ENCODE assay signal across 29 cellular contexts in the genomic region with DNA sequence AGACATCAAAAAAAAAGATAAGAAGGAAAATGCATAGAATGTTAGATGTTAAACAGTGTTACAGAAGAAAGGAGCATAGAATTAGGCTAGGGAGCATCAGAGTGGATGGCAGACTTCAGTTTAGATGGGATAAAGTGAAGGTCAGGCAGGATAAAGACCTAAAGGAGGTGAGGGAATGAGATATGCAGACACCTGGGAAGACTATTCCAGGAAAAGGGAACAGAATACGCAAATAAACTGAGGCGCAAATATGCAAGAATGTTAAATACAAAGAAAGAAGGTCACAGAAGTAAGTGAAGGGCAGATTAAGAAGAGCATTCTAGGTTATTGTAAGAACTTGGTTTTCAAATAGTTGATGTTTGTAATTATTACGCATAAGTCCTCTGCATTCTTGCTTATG.
"Had no signal": no experiment of that assay in that cellular context is flagged by ENCODE, and none has a peak within 500 bp of the region (broad histone marks: within the 10 kb centered on the region; RNA-seq: fewer than 3 reads in every experiment).

No MANE protein-coding gene starts in this region.

- H3K27ac ChIP-seq: neural progenitor cell, ovary, parathyroid adenoma, psoas muscle, right lobe of liver, sigmoid colon, stomach, thoracic aorta, thyroid gland, tibial nerve, upper lobe of left lung, vagina had no signal

- H3K36me3 ChIP-seq: neural progenitor cell, ovary, right lobe of liver, sigmoid colon, stomach, thoracic aorta, thyroid gland, tibial nerve, upper lobe of left lung, vagina had no signal

- ATAC-seq: natural killer cell; psoas muscle; right cardiac atrium; right lobe of liver; stimulated activated effector memory CD8-positive, alpha-beta T cell treated with anti-CD3 and anti-CD28 coated beads, Interleukin-12 subunit alpha, Interleukin-12 subunit beta, amount 100 ng/mL, for 72 hours; stimulated activated naive B cell treated with anti-CD40 and anti-IgM and Interleukin-4, amounts not matched to agents 10 μg/mL and 1 μg/mL and 100 μg/mL, for 72 hours had no signal

- H3K79me2 ChIP-seq: parathyroid adenoma had no signal

- H3K27me3 Mint-ChIP-seq: progenitor cell of endocrine pancreas; stimulated activated naive B cell treated with anti-CD40 and anti-IgM and Interleukin-4, amounts not matched to agents 10 μg/mL and 1 μg/mL and 100 μg/mL, for 72 hours had no signal

- H3K36me3 Mint-ChIP-seq: natural killer cell; neural progenitor cell; stimulated activated effector memory CD8-positive, alpha-beta T cell treated with anti-CD3 and anti-CD28 coated beads, Interleukin-12 subunit alpha, Interleukin-12 subunit beta, amount 100 ng/mL, for 72 hours; stimulated activated naive B cell treated with anti-CD40 and anti-IgM and Interleukin-4, amounts not matched to agents 10 μg/mL and 1 μg/mL and 100 μg/mL, for 72 hours had no signal

- H3K4me1 Mint-ChIP-seq: natural killer cell; nephron; stimulated activated effector memory CD8-positive, alpha-beta T cell treated with anti-CD3 and anti-CD28 coated beads, Interleukin-12 subunit alpha, Interleukin-12 subunit beta, amount 100 ng/mL, for 72 hours; stimulated activated naive B cell treated with anti-CD40 and anti-IgM and Interleukin-4, amounts not matched to agents 10 μg/mL and 1 μg/mL and 100 μg/mL, for 72 hours had no signal

- H3K4me3 Mint-ChIP-seq: natural killer cell; nephron; neural progenitor cell; stimulated activated effector memory CD8-positive, alpha-beta T cell treated with anti-CD3 and anti-CD28 coated beads, Interleukin-12 subunit alpha, Interleukin-12 subunit beta, amount 100 ng/mL, for 72 hours; stimulated activated naive B cell treated with anti-CD40 and anti-IgM and Interleukin-4, amounts not matched to agents 10 μg/mL and 1 μg/mL and 100 μg/mL, for 72 hours; stimulated activated naive CD8-positive, alpha-beta T cell treated with anti-CD3 and anti-CD28 coated beads, Interleukin-15, Interleukin-2, amounts not matched to agents 100 ng/mL and 50 ng/mL, for 24 hours had no signal

- H3K4me1 ChIP-seq: neural progenitor cell, parathyroid adenoma, psoas muscle, right lobe of liver, sigmoid colon, stomach, thyroid gland, tibial nerve, upper lobe of left lung, vagina had no signal

- FAIRE-seq: small intestine, urothelium cell line had no signal

- H3K4me2 ChIP-seq: neural progenitor cell had no signal

- H3K9me3 ChIP-seq: ovary, right lobe of liver, thoracic aorta, thyroid gland, vagina had no signal

- H3K4me3 ChIP-seq: neural progenitor cell, ovary, psoas muscle, right lobe of liver, sigmoid colon, stomach, thoracic aorta, thyroid gland, tibial nerve, upper lobe of left lung, vagina had no signal

- H2AFZ ChIP-seq: neural progenitor cell, parathyroid adenoma had no signal

- DNase-seq: natural killer cell; occipital lobe; ovary; posterior cingulate gyrus; psoas muscle; right cardiac atrium; right lobe of liver; sigmoid colon; small intestine; stimulated activated CD4-positive, alpha-beta T cell treated with anti-CD3 and anti-CD28 coated beads, Interleukin-15, amount 100 ng/mL, for 24 hours; stimulated activated CD4-positive, alpha-beta T cell treated with anti-CD3 and anti-CD28 coated beads, Interleukin-2, amount 100 ng/mL, for 24 hours; stimulated activated CD4-positive, alpha-beta T cell treated with anti-CD3 and anti-CD28 coated beads, Interleukin-2, amount 100 ng/mL, for 48 hours; stimulated activated CD4-positive, alpha-beta T cell treated with anti-CD3 and anti-CD28 coated beads, Interleukin-4, amount 100 ng/mL, for 24 hours; stimulated activated naive B cell treated with anti-CD40 and anti-IgM and Interleukin-4, amounts not matched to agents 10 μg/mL and 1 μg/mL and 100 μg/mL, for 72 hours; stimulated activated naive CD4-positive, alpha-beta T cell treated with Interleukin-2 at 50 U/mL for 16 hours; stomach; thyroid gland; trophoblast cell; upper lobe of left lung had no signal

- H3K27ac Mint-ChIP-seq: natural killer cell; nephron; neural progenitor cell; progenitor cell of endocrine pancreas; stimulated activated effector memory CD8-positive, alpha-beta T cell treated with anti-CD3 and anti-CD28 coated beads, Interleukin-12 subunit alpha, Interleukin-12 subunit beta, amount 100 ng/mL, for 72 hours; stimulated activated naive B cell treated with anti-CD40 and anti-IgM and Interleukin-4, amounts not matched to agents 10 μg/mL and 1 μg/mL and 100 μg/mL, for 72 hours; stimulated activated naive CD8-positive, alpha-beta T cell treated with anti-CD3 and anti-CD28 coated beads, Interleukin-15, Interleukin-2, amounts not matched to agents 100 ng/mL and 50 ng/mL, for 24 hours had no signal

- H3K9ac ChIP-seq: neural progenitor cell, parathyroid adenoma had no signal

- H3K27me3 ChIP-seq: neural progenitor cell, ovary, right lobe of liver, sigmoid colon, stomach, thyroid gland, tibial nerve, upper lobe of left lung, vagina had no signal
